10 cellular contexts compared by ENCODE assay signal in genomic region chr2:23619941-23620340, GRCh38.
"Had no signal": no experiment of that assay in that cellular context is flagged by ENCODE, and none has a peak within 500 bp of the region (broad histone marks: within the 10 kb centered on the region; RNA-seq: fewer than 3 reads in every experiment).

No MANE protein-coding gene starts in this region.

- H3K36me3 ChIP-seq: suprapubic skin, upper lobe of left lung had no signal

- ATAC-seq: stimulated activated naive CD8-positive, alpha-beta T cell treated with anti-CD3 and anti-CD28 coated beads, Interleukin-15, Interleukin-2, amounts not matched to agents 100 U/mL and 50 U/mL, for 24 hours had no signal

- H3K27me3 ChIP-seq: suprapubic skin, upper lobe of left lung had no signal

- H3K27ac ChIP-seq: suprapubic skin, upper lobe of left lung had no signal

- H3K9me3 ChIP-seq: suprapubic skin had no signal

- DNase-seq: activated CD4-positive, alpha-beta T cell treated with anti-CD3 and anti-CD28 coated beads for 1 hour; activated gamma-delta T cell; dermis blood vessel endothelial cell; effector memory CD4-positive, alpha-beta T cell; midbrain; naive B cell; stimulated activated naive CD8-positive, alpha-beta T cell treated with anti-CD3 and anti-CD28 coated beads, Interleukin-15, Interleukin-2, amounts not matched to agents 100 U/mL and 50 U/mL, for 24 hours; upper lobe of left lung had no signal

- H3K27ac Mint-ChIP-seq: activated naive CD8-positive, alpha-beta T cell had no signal

- H3K4me1 Mint-ChIP-seq: naive B cell had no signal

- H3K4me3 ChIP-seq: suprapubic skin, upper lobe of left lung had no signal

- H3K4me3 Mint-ChIP-seq: activated naive CD8-positive, alpha-beta T cell; naive B cell had no signal

- H3K27me3 Mint-ChIP-seq: activated naive CD8-positive, alpha-beta T cell had no signal
